In genomic region chr3:119500265-119500664, GRCh38 we compare ENCODE assay signal across 12 cellular contexts. TPM values are rescaled to one million over a fixed set of nuclear protein-coding genes. Genes with fewer than 3 reads are reported as not detected.
DNase-seq lines count a peak whose midpoint lies in the region; ATAC-seq and TF ChIP-seq lines count a peak whose summit lies in the region.
"Had no signal": no experiment of that assay in that cellular context is flagged by ENCODE, and none has a peak within 500 bp of the region (broad histone marks: within the 10 kb centered on the region; RNA-seq: fewer than 3 reads in every experiment).

No MANE protein-coding gene starts in this region.

- no peak overlapping the region for H3K27ac ChIP-seq in CD8-positive, alpha-beta memory T cell (ENCODE audit: low read depth, low read length)
- H3K27ac ChIP-seq in HUES64 (ENCODE audit: low read depth, low read length) (no peak overlapping the region), mammary epithelial cell (ENCODE audit: insufficient read depth, low read depth, low read length) (no peak overlapping the region)
- H3K27ac ChIP-seq: colonic mucosa had no signal

- CTCF ChIA-PET in CD8-positive, alpha-beta memory T cell (lab: Charles Lee): interaction anchor here (1.1 to 3.1 kb wide), 4 partner anchors 8 to 37 kb away, joined by 3 to 18 read pairs (median 5); partner anchors contain the start of genes POGLUT1 and TMEM39A
- CTCF ChIA-PET in mammary epithelial cell (lab: Charles Lee; ENCODE audit: low non-redundant PET): no interaction called here

- peak overlapping the region in 5 of 8 donors; percentile 27 to 72 (median 46) for H3K27ac Mint-ChIP-seq in CD8-positive, alpha-beta memory T cell
- peak overlapping the region in 1 of 2 donors; percentile 38 for H3K27ac Mint-ChIP-seq in natural killer cell treated with Interleukin-12 subunit alpha and Interleukin-12 subunit beta and Interleukin-15 and Interleukin-18, amount 100 ng/mL, for 72 hours

- dilution Hi-C loops in mammary epithelial cell (cut with HindIII; ENCODE audit: low sequenced_read_pairs): no loop called here

- H3K9ac ChIP-seq in HUES64 (ENCODE audit: low read depth, low read length) (no peak overlapping the region), mammary epithelial cell (ENCODE audit: insufficient read depth, low read length) (no peak overlapping the region)

- H2AFZ ChIP-seq in mammary epithelial cell (ENCODE audit: low read depth, low read length): peak overlapping the region; percentile 17

- H3K36me3 Mint-ChIP-seq in CD8-positive, alpha-beta memory T cell: peaks cover 5 to 26% (median 11%) of the 10 kb centered on the region in 3 donors
- H3K36me3 Mint-ChIP-seq in natural killer cell treated with Interleukin-12 subunit alpha and Interleukin-12 subunit beta and Interleukin-15 and Interleukin-18, amount 100 ng/mL, for 72 hours: peaks cover 7% of the 10 kb centered on the region

- no peak overlapping the region for H3K4me3 ChIP-seq in CD8-positive, alpha-beta memory T cell (ENCODE audit: low read length)
- H3K4me3 ChIP-seq in HUES64 (ENCODE audit: low read length) (peak overlapping the region; percentile 96), mammary epithelial cell (replicated peaks in 1 of 3; ENCODE audit: insufficient read depth in 1 of 3, low read depth in 2 of 3, low read length in 3 of 3) (peak overlapping the region in 2 of 3 experiments; percentile 25 to 28)
- H3K4me3 ChIP-seq: colonic mucosa had no signal

- H3K4me2 ChIP-seq in mammary epithelial cell (ENCODE audit: insufficient read depth, low read depth, low read length): peak overlapping the region; percentile 96

- no peaks in the 10 kb centered on the region for H3K27me3 ChIP-seq in CD8-positive, alpha-beta memory T cell (ENCODE audit: insufficient read depth, low read length, poor library complexity, severe bottlenecking)
- no peaks in the 10 kb centered on the region for H3K27me3 ChIP-seq in HUES64 (ENCODE audit: insufficient read depth, low read length)
- no peaks in the 10 kb centered on the region for H3K27me3 ChIP-seq in mammary epithelial cell (ENCODE audit: insufficient read depth, low read length)
- H3K27me3 ChIP-seq: colonic mucosa had no signal

- WGBS in HUES64: 95% methylated on average over 4 of the region's 4 CpGs
- 86% methylated on average over 4 of the region's 4 CpGs for WGBS in mammary epithelial cell (ENCODE audit: low coverage, missing lambda C conversion rate)

- no TSS peak for BruUV-seq in mammary epithelial cell (replicated peaks; lab: Mats Ljungman, UMichigan)

- TF ChIP-seq CTCF in mammary epithelial cell (conservative IDR thresholded peaks at IDR 0.05 in 1 of 2, IDR thresholded peaks at IDR 0.05 in 1 of 2; ENCODE audit: extremely low read depth in 1 of 2, insufficient read depth in 1 of 2, low read depth in 1 of 2, low read length in 2 of 2): no peak

- POLR2A ChIA-PET in CD8-positive, alpha-beta memory T cell (lab: Charles Lee): interaction anchor here (4.0 kb wide), 1 partner anchor 36 kb away, joined by 67 read pairs; the partner anchor contains the start of gene TMEM39A

- no peaks in the 10 kb centered on the region for H3K27me3 Mint-ChIP-seq in CD8-positive, alpha-beta memory T cell
- no peaks in the 10 kb centered on the region for H3K27me3 Mint-ChIP-seq in natural killer cell treated with Interleukin-12 subunit alpha and Interleukin-12 subunit beta and Interleukin-15 and Interleukin-18, amount 100 ng/mL, for 72 hours

- H4K20me1 ChIP-seq in mammary epithelial cell (ENCODE audit: insufficient read depth, low read length): no peaks in the 10 kb centered on the region

- ATAC-seq in natural killer cell treated with Interleukin-12 subunit alpha and Interleukin-12 subunit beta and Interleukin-15 and Interleukin-18, amount 100 ng/mL, for 72 hours: no peak
- ATAC-seq in HG03354 (IDR thresholded peaks at IDR 0.05; ENCODE audit: poor library complexity, severe bottlenecking, unreplicated experiment): no peak

- intact Hi-C loops in mammary epithelial cell (cut with micrococcal nuclease): no loop called here

- peaks cover 49% of the 10 kb centered on the region for H3K79me2 ChIP-seq in mammary epithelial cell (ENCODE audit: insufficient read depth, low read length)

- H3K9me3 Mint-ChIP-seq in CD8-positive, alpha-beta memory T cell: no peaks in the 10 kb centered on the region
- no peaks in the 10 kb centered on the region for H3K9me3 Mint-ChIP-seq in natural killer cell treated with Interleukin-12 subunit alpha and Interleukin-12 subunit beta and Interleukin-15 and Interleukin-18, amount 100 ng/mL, for 72 hours

- H3K4me3 Mint-ChIP-seq in CD8-positive, alpha-beta memory T cell: peak overlapping the region; percentile 18 to 100 (median 64)
- peak overlapping the region; percentile 51 for H3K4me3 Mint-ChIP-seq in natural killer cell treated with Interleukin-12 subunit alpha and Interleukin-12 subunit beta and Interleukin-15 and Interleukin-18, amount 100 ng/mL, for 72 hours

- H3K9me3 ChIP-seq in CD8-positive, alpha-beta memory T cell (ENCODE audit: low read length): no peaks in the 10 kb centered on the region
- H3K9me3 ChIP-seq in HUES64 (ENCODE audit: insufficient read depth, low read depth, low read length): no peaks in the 10 kb centered on the region
- no peaks in the 10 kb centered on the region for H3K9me3 ChIP-seq in mammary epithelial cell (replicated peaks; ENCODE audit: insufficient read depth, low read length)
- H3K9me3 ChIP-seq: colonic mucosa had no signal

- in situ Hi-C loops in mammary epithelial cell (cut with MboI; ENCODE audit: low sequenced_read_pairs in 2 of 2): loop anchor here (10.0 to 25.0 kb wide), 2 partner anchors 175 to 187 kb away; partner anchors contain the start of gene COX17 (in 2 of the 2)

- DNase-seq in CD8-positive, alpha-beta memory T cell: no peak
- DNase-seq in mammary epithelial cell (no peak), T-helper 9 cell (no peak), NCI-H1930 (lab: John Stamatoyannopoulos, UW) (no peak), occipital lobe (lab: John Stamatoyannopoulos, UW) (no peak)
- DNase-seq in natural killer cell treated with Interleukin-12 subunit alpha and Interleukin-12 subunit beta and Interleukin-15 and Interleukin-18, amount 100 ng/mL, for 72 hours (ENCODE audit: low spot score): no peak
- DNase-seq: activated CD4-positive, alpha-beta T cell treated with anti-CD3 and anti-CD28 coated beads, Interleukin-2, amount 50 U/mL, for 48 hours; colonic mucosa; kidney glomerular epithelial cell; MM.1S had no signal

- peaks cover 32 to 54% (median 48%) of the 10 kb centered on the region in 3 donors for H3K4me1 Mint-ChIP-seq in CD8-positive, alpha-beta memory T cell
- peaks cover 17 to 45% of the 10 kb centered on the region in 2 donors for H3K4me1 Mint-ChIP-seq in natural killer cell treated with Interleukin-12 subunit alpha and Interleukin-12 subunit beta and Interleukin-15 and Interleukin-18, amount 100 ng/mL, for 72 hours (ENCODE audit: low read depth in 2 of 2)

- peaks cover 30% of the 10 kb centered on the region for H3K4me1 ChIP-seq in CD8-positive, alpha-beta memory T cell (ENCODE audit: insufficient read depth, low read length)
- peaks cover 13% of the 10 kb centered on the region for H3K4me1 ChIP-seq in HUES64 (ENCODE audit: insufficient read depth, low read length)
- peaks cover 21% of the 10 kb centered on the region for H3K4me1 ChIP-seq in mammary epithelial cell (ENCODE audit: insufficient read depth, low read length)
- H3K4me1 ChIP-seq: colonic mucosa had no signal

- peaks cover 5% of the 10 kb centered on the region for H3K36me3 ChIP-seq in CD8-positive, alpha-beta memory T cell (ENCODE audit: insufficient read depth, low read length)
- H3K36me3 ChIP-seq in HUES64 (ENCODE audit: insufficient read depth, low read length): peaks cover 41% of the 10 kb centered on the region
- peaks cover 6% of the 10 kb centered on the region for H3K36me3 ChIP-seq in mammary epithelial cell (ENCODE audit: insufficient read depth, low read length)
- H3K36me3 ChIP-seq: colonic mucosa had no signal

RNA-seq across cellular contexts. Expression of gene TIMMDC1, which starts 1.9 kb away (rescaled TPM):
- 100 to 1,000 TPM; 152 to 158 TPM for total RNA-seq in CD8-positive, alpha-beta memory T cell
- 81.1 TPM for polyA plus RNA-seq in CD8-positive, alpha-beta memory T cell
- 99.2 TPM for polyA plus RNA-seq in HUES64 (2013, experiment 1 of 2)
- 98.8 TPM for polyA plus RNA-seq in HUES64 (2013, experiment 2 of 2)
- total RNA-seq in mammary epithelial cell (100 to 1,000 TPM in 1 of 2 donors, 10 to 100 TPM in 1; 55.5 to 127 TPM), occipital lobe (31.2 TPM)
- polyA plus RNA-seq in mammary epithelial cell: 71.5 TPM
- 122 TPM for polyA minus RNA-seq in mammary epithelial cell
- 10 to 100 TPM; 91.0 to 94.0 TPM for total RNA-seq in natural killer cell treated with Interleukin-12 subunit alpha and Interleukin-12 subunit beta and Interleukin-15 and Interleukin-18, amount 100 ng/mL, for 72 hours

RNA-seq across cellular contexts. Expression of gene POGLUT1, which starts 31.5 kb away (rescaled TPM):
- 10 to 100 TPM; 26.9 to 29.6 TPM for total RNA-seq in CD8-positive, alpha-beta memory T cell
- 33.0 TPM for polyA plus RNA-seq in CD8-positive, alpha-beta memory T cell
- 13.9 TPM for polyA plus RNA-seq in HUES64 (2013, experiment 1 of 2)
- 13.3 TPM for polyA plus RNA-seq in HUES64 (2013, experiment 2 of 2)
- total RNA-seq in mammary epithelial cell (10 to 100 TPM; 22.7 to 23.5 TPM), occipital lobe (17.8 TPM)
- 11.6 TPM for polyA plus RNA-seq in mammary epithelial cell
- 0.78 TPM for polyA minus RNA-seq in mammary epithelial cell
- 10 to 100 TPM; 21.4 to 38.5 TPM for total RNA-seq in natural killer cell treated with Interleukin-12 subunit alpha and Interleukin-12 subunit beta and Interleukin-15 and Interleukin-18, amount 100 ng/mL, for 72 hours

RNA-seq across cellular contexts. Expression of gene TMEM39A, which starts 36.9 kb away (rescaled TPM):
- total RNA-seq in CD8-positive, alpha-beta memory T cell: 10 to 100 TPM; 44.4 to 45.3 TPM
- 22.1 TPM for polyA plus RNA-seq in CD8-positive, alpha-beta memory T cell
- polyA plus RNA-seq in HUES64 (2013, experiment 1 of 2): 17.4 TPM
- polyA plus RNA-seq in HUES64 (2013, experiment 2 of 2): 17.1 TPM
- total RNA-seq in mammary epithelial cell (10 to 100 TPM; 47.7 to 47.8 TPM), occipital lobe (11.2 TPM)
- polyA plus RNA-seq in mammary epithelial cell: 11.2 TPM
- 5.3 TPM for polyA minus RNA-seq in mammary epithelial cell
- 10 to 100 TPM; 66.6 to 71.5 TPM for total RNA-seq in natural killer cell treated with Interleukin-12 subunit alpha and Interleukin-12 subunit beta and Interleukin-15 and Interleukin-18, amount 100 ng/mL, for 72 hours

RNA-seq across cellular contexts. Expression of gene CD80, which starts 59.1 kb away (rescaled TPM):
- 10 to 100 TPM; 16.8 to 17.9 TPM for total RNA-seq in CD8-positive, alpha-beta memory T cell
- polyA plus RNA-seq in CD8-positive, alpha-beta memory T cell: 0.91 TPM
- polyA plus RNA-seq in HUES64 (2013, experiment 1 of 2): not detected
- not detected for polyA plus RNA-seq in HUES64 (2013, experiment 2 of 2)
- total RNA-seq in mammary epithelial cell (not detected), occipital lobe (0.78 TPM)
- not detected for polyA plus RNA-seq in mammary epithelial cell
- not detected for polyA minus RNA-seq in mammary epithelial cell
- total RNA-seq in natural killer cell treated with Interleukin-12 subunit alpha and Interleukin-12 subunit beta and Interleukin-15 and Interleukin-18, amount 100 ng/mL, for 72 hours: 1 to 10 TPM in 1 of 2 donors, under 1 TPM in 1; 0.62 to 1.7 TPM
